In genomic region chr6:84618046-84618752, GRCh38 we compare ENCODE assay signal across 10 cellular contexts.
DNase-seq lines count a peak whose midpoint lies in the region; FAIRE-seq and TF ChIP-seq lines count a peak whose summit lies in the region.
"Had no signal": no experiment of that assay in that cellular context is flagged by ENCODE, and none has a peak within 500 bp of the region (broad histone marks: within the 10 kb centered on the region; RNA-seq: fewer than 3 reads in every experiment).

No MANE protein-coding gene starts in this region.

- FAIRE-seq in H54 (lab: Jason Lieb, UNC): no peak

- peak; percentile 91 for DNase-seq in EL
- DNase-seq in SJSA1 (ENCODE audit: low read depth in 1 of 2, low spot score in 2 of 2): peak in 1 of 2 experiments; percentile 83
- DNase-seq in fibroblast of pulmonary artery (ENCODE audit: low read depth): peak; percentile 92
- no peak for DNase-seq in osteocyte (ENCODE audit: extremely low spot score, unreplicated experiment)
- DNase-seq in NOMO-1 (lab: John Stamatoyannopoulos, UW; ENCODE audit: unreplicated experiment in 2 of 2): no peak
- no peak for DNase-seq in activated gamma-delta T cell treated with Interleukin-2 at 50 U/mL for 16 hours
- no peak for DNase-seq in NCI-H2196 (lab: John Stamatoyannopoulos, UW; ENCODE audit: unreplicated experiment)
- DNase-seq in H54 (ENCODE audit: insufficient read length, low spot score): no peak
- DNase-seq: activated CD4-positive, alpha-beta memory T cell treated with anti-CD3 and anti-CD28 coated beads, Interleukin-2, amount 10 ng/mL, durations not matched to agents 7 days and 5 days; stimulated activated naive CD8-positive, alpha-beta T cell treated with anti-CD3 and anti-CD28 coated beads, Interleukin-15, amount 100 ng/mL, for 72 hours had no signal

- peaks cover 22% of the 10 kb centered on the region for H3K4me1 ChIP-seq in SJSA1 (replicated peaks)

- no peak for TF ChIP-seq POLR2A in H54 (IDR thresholded peaks at IDR 0.05; ENCODE audit: low read depth, low read length)

- H3K36me3 ChIP-seq in SJSA1: no peaks in the 10 kb centered on the region

- peaks cover 17% of the 10 kb centered on the region for H3K4me1 Mint-ChIP-seq in osteocyte (ENCODE audit: unreplicated experiment)
- H3K4me1 Mint-ChIP-seq: activated CD4-positive, alpha-beta memory T cell treated with anti-CD3 and anti-CD28 coated beads, Interleukin-2, amount 10 ng/mL, durations not matched to agents 7 days and 5 days; stimulated activated naive CD8-positive, alpha-beta T cell treated with anti-CD3 and anti-CD28 coated beads, Interleukin-15, amount 100 ng/mL, for 72 hours had no signal

- no peaks in the 10 kb centered on the region for H3K27me3 Mint-ChIP-seq in osteocyte (ENCODE audit: unreplicated experiment)
- H3K27me3 Mint-ChIP-seq: activated CD4-positive, alpha-beta memory T cell treated with anti-CD3 and anti-CD28 coated beads, Interleukin-2, amount 10 ng/mL, durations not matched to agents 7 days and 5 days; stimulated activated naive CD8-positive, alpha-beta T cell treated with anti-CD3 and anti-CD28 coated beads, Interleukin-15, amount 100 ng/mL, for 72 hours had no signal

- H3K27ac ChIP-seq in SJSA1: peak overlapping the region; percentile 94

- H3K27ac Mint-ChIP-seq in osteocyte (ENCODE audit: unreplicated experiment): peak overlapping the region; percentile 86
- H3K27ac Mint-ChIP-seq: activated CD4-positive, alpha-beta memory T cell treated with anti-CD3 and anti-CD28 coated beads, Interleukin-2, amount 10 ng/mL, durations not matched to agents 7 days and 5 days; stimulated activated naive CD8-positive, alpha-beta T cell treated with anti-CD3 and anti-CD28 coated beads, Interleukin-15, amount 100 ng/mL, for 72 hours had no signal

- no peaks in the 10 kb centered on the region for H3K9me3 ChIP-seq in SJSA1 (replicated peaks)

- no peak overlapping the region for H3K4me3 Mint-ChIP-seq in osteocyte (ENCODE audit: unreplicated experiment)
- H3K4me3 Mint-ChIP-seq: activated CD4-positive, alpha-beta memory T cell treated with anti-CD3 and anti-CD28 coated beads, Interleukin-2, amount 10 ng/mL, durations not matched to agents 7 days and 5 days; stimulated activated naive CD8-positive, alpha-beta T cell treated with anti-CD3 and anti-CD28 coated beads, Interleukin-15, amount 100 ng/mL, for 72 hours had no signal

- H3K27me3 ChIP-seq in SJSA1 (replicated peaks): no peaks in the 10 kb centered on the region

- peaks cover 14% of the 10 kb centered on the region for H3K9me3 Mint-ChIP-seq in osteocyte (ENCODE audit: unreplicated experiment)

- TF ChIP-seq CTCF in fibroblast of pulmonary artery (IDR thresholded peaks at IDR 0.05; ENCODE audit: low read length, missing control alignments) (no peak), osteocyte (IDR thresholded peaks at IDR 0.05) (no peak)

- no peak overlapping the region for H3K4me3 ChIP-seq in SJSA1
- no peak overlapping the region for H3K4me3 ChIP-seq in fibroblast of pulmonary artery (replicated peaks; ENCODE audit: low read depth, low read length)

- no peaks in the 10 kb centered on the region for H3K36me3 Mint-ChIP-seq in osteocyte (ENCODE audit: unreplicated experiment)

Comparison
In these comparisons a context has a peak if more than half of its experiments do, and no peak if none do; other contexts are left out.
1. DNase-seq: peak in EL (single experiment) and fibroblast of pulmonary artery (single experiment); none in osteocyte (single experiment), NOMO-1 (0 of 2), activated gamma-delta T cell treated with Interleukin-2 at 50 U/mL for 16 hours (single experiment), NCI-H2196 (single experiment) and H54 (single experiment).